11 cellular contexts compared by ENCODE assay signal in the genomic region with DNA sequence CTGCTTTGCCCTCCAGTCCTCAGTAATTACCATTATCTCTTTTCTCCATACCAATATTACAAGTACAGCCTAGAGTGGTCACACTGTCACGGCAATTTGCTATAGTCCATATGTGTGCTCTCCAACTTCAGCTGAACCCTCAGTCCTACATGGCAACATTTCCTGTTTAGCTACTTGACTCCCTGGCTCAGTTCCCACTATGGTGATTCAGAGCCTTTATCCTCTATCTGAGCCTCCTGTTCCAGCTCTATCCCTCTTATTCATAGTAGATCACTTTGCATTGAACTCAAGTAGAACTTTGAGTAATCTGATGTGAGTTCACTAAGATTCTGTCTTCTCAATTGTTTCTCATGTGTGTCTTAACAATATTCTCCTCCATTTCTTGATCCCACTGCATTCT. TPM values are rescaled to one million over a fixed set of nuclear protein-coding genes. Genes with fewer than 3 reads are reported as not detected.
DNase-seq lines count a peak whose midpoint lies in the region; ATAC-seq and TF ChIP-seq lines count a peak whose summit lies in the region.
"Had no signal": no experiment of that assay in that cellular context is flagged by ENCODE, and none has a peak within 500 bp of the region (broad histone marks: within the 10 kb centered on the region; RNA-seq: fewer than 3 reads in every experiment).

No MANE protein-coding gene starts in this region.

- no peaks in the 10 kb centered on the region for H3K9me3 ChIP-seq in effector memory CD4-positive, alpha-beta T cell (ENCODE audit: control insufficient read depth, low read length)
- H3K9me3 ChIP-seq: right lobe of liver had no signal

- TF ChIP-seq CTCF in AG04449 (IDR thresholded peaks at IDR 0.05; ENCODE audit: insufficient read depth, low read length, missing control alignments): no peak
- TF ChIP-seq CTCF in foreskin keratinocyte (conservative IDR thresholded peaks at IDR 0.05): no peak

- CTCF ChIA-PET in AG04449 (lab: Yijun Ruan, JAX): interaction anchor here (0.9 kb wide), 1 partner anchor 43 kb away, joined by 3 read pairs; no protein-coding TSS in a partner anchor

- DNase-seq in AG04449 (ENCODE audit: low read depth, low spot score) (peak; percentile 47), HT-29 (ENCODE audit: low spot score) (peak; percentile 69), RPMI7951 (ENCODE audit: low read depth) (peak; percentile 92), foreskin keratinocyte (peak; percentile 57 to 82), islet precursor cell (no peak)
- no peak for DNase-seq in stimulated activated naive CD4-positive, alpha-beta T cell treated with Interleukin-2 at 50 U/mL for 16 hours (lab: John Stamatoyannopoulos, UW)
- no peak for DNase-seq in effector memory CD4-positive, alpha-beta T cell
- DNase-seq: activated CD4-positive, alpha-beta T cell treated with anti-CD3 and anti-CD28 coated beads, Interleukin-2, amount 10 ng/mL, durations not matched to agents 24 days and 14 days; effector CD8-positive, alpha-beta T cell; right lobe of liver had no signal

- H3K36me3 ChIP-seq in effector memory CD4-positive, alpha-beta T cell (ENCODE audit: control insufficient read depth, insufficient read depth, low read length): peaks cover 11% of the 10 kb centered on the region

- POLR2A ChIA-PET in AG04449 (lab: Yijun Ruan, JAX): no interaction called here

- H3K4me3 ChIP-seq in AG04449 (ENCODE audit: low read depth, low read length): no peak overlapping the region
- no peak overlapping the region for H3K4me3 ChIP-seq in effector memory CD4-positive, alpha-beta T cell (ENCODE audit: insufficient read depth, low read depth, low read length, poor library complexity, severe bottlenecking)
- H3K4me3 ChIP-seq: right lobe of liver had no signal

- H3K27ac ChIP-seq in foreskin keratinocyte: no peak overlapping the region
- no peak overlapping the region for H3K27ac ChIP-seq in effector memory CD4-positive, alpha-beta T cell (ENCODE audit: insufficient read depth, low read length, poor library complexity, severe bottlenecking)
- H3K27ac ChIP-seq: right lobe of liver had no signal

- peak; percentile 61 for ATAC-seq in foreskin keratinocyte
- ATAC-seq in HG03095 (IDR thresholded peaks at IDR 0.05; ENCODE audit: unreplicated experiment): no peak

- H3K4me1 ChIP-seq in foreskin keratinocyte: peaks cover 6% of the 10 kb centered on the region
- H3K4me1 ChIP-seq in effector memory CD4-positive, alpha-beta T cell (ENCODE audit: control insufficient read depth, insufficient read depth, low read length, poor library complexity, severe bottlenecking): no peaks in the 10 kb centered on the region
- H3K4me1 ChIP-seq: right lobe of liver had no signal

- no peaks in the 10 kb centered on the region for H3K27me3 ChIP-seq in foreskin keratinocyte
- no peaks in the 10 kb centered on the region for H3K27me3 ChIP-seq in effector memory CD4-positive, alpha-beta T cell (replicated peaks; ENCODE audit: control insufficient read depth, insufficient read depth, low read length, poor library complexity, severe bottlenecking)
- H3K27me3 ChIP-seq: right lobe of liver had no signal

RNA-seq across cellular contexts. Expression of gene GOSR1, which starts 43.7 kb away (rescaled TPM):
- 14.8 and 16.5 TPM in 2 replicates for total RNA-seq in HT-29 (2014; rRNA removed; shearing (Covaris generic))
- 23.3 and 28.2 TPM in 2 replicates for total RNA-seq in RPMI7951 (2014; rRNA removed; shearing (Covaris generic))
- total RNA-seq in foreskin keratinocyte: 33.6 TPM in 2 replicates
- 14.9 and 15.6 TPM in 2 replicates for polyA plus RNA-seq in foreskin keratinocyte

RNA-seq across cellular contexts. Expression of gene CPD, which starts 54.8 kb away (rescaled TPM):
- total RNA-seq in HT-29 (2014; rRNA removed; shearing (Covaris generic)): 26.9 and 37.7 TPM in 2 replicates
- total RNA-seq in RPMI7951 (2014; rRNA removed; shearing (Covaris generic)): 31.8 and 61.6 TPM in 2 replicates
- 31.2 and 31.8 TPM in 2 replicates for total RNA-seq in foreskin keratinocyte
- polyA plus RNA-seq in foreskin keratinocyte: 4.6 and 6.0 TPM in 2 replicates

Comparison
In these comparisons a context has a peak if more than half of its experiments do, and no peak if none do; other contexts are left out.
1. DNase-seq: peak in AG04449 (single experiment), HT-29 (single experiment), RPMI7951 (single experiment) and foreskin keratinocyte (2 of 2); none in stimulated activated naive CD4-positive, alpha-beta T cell treated with Interleukin-2 at 50 U/mL for 16 hours (single experiment), islet precursor cell (single experiment) and effector memory CD4-positive, alpha-beta T cell (0 of 3).